ENCODE assay signal across 26 cellular contexts in genomic region chr3:54950391-54951003, GRCh38. TPM values are rescaled to one million over a fixed set of nuclear protein-coding genes. Genes with fewer than 3 reads are reported as not detected.
"Had no signal": no experiment of that assay in that cellular context is flagged by ENCODE, and none has a peak within 500 bp of the region (broad histone marks: within the 10 kb centered on the region; RNA-seq: fewer than 3 reads in every experiment).

No MANE protein-coding gene starts in this region.

- H3K27ac Mint-ChIP-seq: activated naive CD4-positive, alpha-beta T cell treated with anti-CD3 and anti-CD28 coated beads for 36 hours; activated naive CD8-positive, alpha-beta T cell treated with anti-CD3 and anti-CD28 coated beads, Interleukin-2, amount 50 U/mL, for 24 hours; dendritic cell treated with granulocyte-macrophage colony-stimulating factor and Interleukin-4, amounts not matched to agents 40 ng/mL and 50 ng/mL, for 4 days; natural killer cell treated with Interleukin-12 subunit alpha and Interleukin-12 subunit beta and Interleukin-15 and Interleukin-18, amount 100 ng/mL, for 72 hours; stimulated activated effector memory CD8-positive, alpha-beta T cell treated with anti-CD3 and anti-CD28 coated beads, Interleukin-12 subunit alpha, Interleukin-12 subunit beta, amount 100 ng/mL, for 72 hours; T-cell had no signal

- H3K9me3 Mint-ChIP-seq: activated naive CD8-positive, alpha-beta T cell treated with anti-CD3 and anti-CD28 coated beads, Interleukin-2, amount 50 U/mL, for 24 hours; activated T-cell treated with anti-CD3 and anti-CD28 coated beads, Interleukin-2, amount 50 U/mL, for 4 hours; dendritic cell treated with granulocyte-macrophage colony-stimulating factor and Interleukin-4, amounts not matched to agents 40 ng/mL and 50 ng/mL, for 4 days; natural killer cell treated with Interleukin-12 subunit alpha and Interleukin-12 subunit beta and Interleukin-15 and Interleukin-18, amount 100 ng/mL, for 72 hours; T-cell had no signal

- H3K4me1 Mint-ChIP-seq: activated naive CD8-positive, alpha-beta T cell treated with anti-CD3 and anti-CD28 coated beads, Interleukin-2, amount 50 U/mL, for 24 hours; stimulated activated effector memory CD8-positive, alpha-beta T cell treated with anti-CD3 and anti-CD28 coated beads, Interleukin-12 subunit alpha, Interleukin-12 subunit beta, amount 100 ng/mL, for 72 hours; T-cell had no signal

- DNase-seq: activated CD4-positive, alpha-beta T cell treated with anti-CD3 and anti-CD28 coated beads, Interleukin-2, amount 50 U/mL, for 1 hour; activated CD4-positive, CD25-positive, alpha-beta regulatory T cell treated with anti-CD3 and anti-CD28 coated beads, Interleukin-2, amount 50 U/mL, for 72 hours; activated CD8-positive, alpha-beta memory T cell treated with anti-CD3 and anti-CD28 coated beads, Interleukin-2, amount 50 U/mL, for 4 hours; activated naive CD4-positive, alpha-beta T cell treated with anti-CD3 and anti-CD28 coated beads for 36 hours; activated naive CD8-positive, alpha-beta T cell treated with anti-CD3 and anti-CD28 coated beads, Interleukin-2, amount 50 U/mL, for 24 hours; activated T-cell treated with anti-CD3 and anti-CD28 coated beads, Interleukin-2, amount 50 U/mL, for 4 hours; effector CD8-positive, alpha-beta T cell; heart right ventricle; lower lobe of right lung; sigmoid colon; stimulated activated CD4-positive, alpha-beta T cell treated with anti-CD3 and anti-CD28 coated beads, Interleukin-4, amount 100 ng/mL, for 24 hours; T-cell; T-helper 9 cell; upper lobe of right lung had no signal

- H3K36me3 ChIP-seq: esophagus muscularis mucosa, heart right ventricle, lower lobe of right lung, sigmoid colon, stomach, upper lobe of right lung had no signal

- ATAC-seq: activated naive CD8-positive, alpha-beta T cell treated with anti-CD3 and anti-CD28 coated beads, Interleukin-2, amount 50 U/mL, for 24 hours; activated T-cell treated with anti-CD3 and anti-CD28 coated beads, Interleukin-2, amount 50 U/mL, for 4 hours; natural killer cell treated with Interleukin-12 subunit alpha and Interleukin-12 subunit beta and Interleukin-15 and Interleukin-18, amount 100 ng/mL, for 72 hours; stimulated activated effector memory CD8-positive, alpha-beta T cell treated with anti-CD3 and anti-CD28 coated beads, Interleukin-12 subunit alpha, Interleukin-12 subunit beta, amount 100 ng/mL, for 72 hours; T-cell had no signal

- H3K9me3 ChIP-seq: esophagus muscularis mucosa, heart right ventricle, lower lobe of right lung, sigmoid colon, stomach, upper lobe of right lung had no signal

- H3K36me3 Mint-ChIP-seq: natural killer cell treated with Interleukin-12 subunit alpha and Interleukin-12 subunit beta and Interleukin-15 and Interleukin-18, amount 100 ng/mL, for 72 hours; stimulated activated effector memory CD8-positive, alpha-beta T cell treated with anti-CD3 and anti-CD28 coated beads, Interleukin-12 subunit alpha, Interleukin-12 subunit beta, amount 100 ng/mL, for 72 hours; T-cell had no signal

- H3K4me1 ChIP-seq: lower lobe of right lung, upper lobe of right lung had no signal

- H3K4me3 ChIP-seq: esophagus muscularis mucosa, heart right ventricle, lower lobe of right lung, sigmoid colon, stomach, upper lobe of right lung had no signal

- H3K27me3 ChIP-seq: esophagus muscularis mucosa, heart right ventricle, sigmoid colon, stomach, upper lobe of right lung had no signal

- H3K27me3 Mint-ChIP-seq: activated naive CD8-positive, alpha-beta T cell treated with anti-CD3 and anti-CD28 coated beads, Interleukin-2, amount 50 U/mL, for 24 hours; natural killer cell treated with Interleukin-12 subunit alpha and Interleukin-12 subunit beta and Interleukin-15 and Interleukin-18, amount 100 ng/mL, for 72 hours had no signal

- H3K27ac ChIP-seq: esophagus muscularis mucosa, heart right ventricle, lower lobe of right lung, sigmoid colon, stomach, upper lobe of right lung had no signal

- H3K4me3 Mint-ChIP-seq: activated naive CD4-positive, alpha-beta T cell treated with anti-CD3 and anti-CD28 coated beads for 36 hours; activated naive CD8-positive, alpha-beta T cell treated with anti-CD3 and anti-CD28 coated beads, Interleukin-2, amount 50 U/mL, for 24 hours; activated T-cell treated with anti-CD3 and anti-CD28 coated beads, Interleukin-2, amount 50 U/mL, for 4 hours; dendritic cell treated with granulocyte-macrophage colony-stimulating factor and Interleukin-4, amounts not matched to agents 40 ng/mL and 50 ng/mL, for 4 days; natural killer cell treated with Interleukin-12 subunit alpha and Interleukin-12 subunit beta and Interleukin-15 and Interleukin-18, amount 100 ng/mL, for 72 hours; stimulated activated effector memory CD8-positive, alpha-beta T cell treated with anti-CD3 and anti-CD28 coated beads, Interleukin-12 subunit alpha, Interleukin-12 subunit beta, amount 100 ng/mL, for 72 hours; T-cell had no signal

RNA-seq across cellular contexts. Expression of gene LRTM1, which starts 22.6 kb away (rescaled TPM):
- total RNA-seq: activated naive CD4-positive, alpha-beta T cell treated with anti-CD3 and anti-CD28 coated beads for 36 hours; activated T-cell treated with anti-CD3 and anti-CD28 coated beads, Interleukin-2, amount 50 U/mL, for 4 hours; aorta; bronchial epithelial cell; cerebellum; endothelial cell of umbilical vein; esophagus muscularis mucosa; heart right ventricle; lower lobe of right lung; natural killer cell treated with Interleukin-12 subunit alpha and Interleukin-12 subunit beta and Interleukin-15 and Interleukin-18, amount 100 ng/mL, for 72 hours; omental fat pad; pulmonary artery endothelial cell; sigmoid colon; stomach; T-cell; temporal lobe; upper lobe of right lung had no signal
- polyA plus RNA-seq: aorta, endothelial cell of umbilical vein, heart right ventricle, sigmoid colon, stomach had no signal
